ENCODE assay signal across 1 cellular context in the genomic region with DNA sequence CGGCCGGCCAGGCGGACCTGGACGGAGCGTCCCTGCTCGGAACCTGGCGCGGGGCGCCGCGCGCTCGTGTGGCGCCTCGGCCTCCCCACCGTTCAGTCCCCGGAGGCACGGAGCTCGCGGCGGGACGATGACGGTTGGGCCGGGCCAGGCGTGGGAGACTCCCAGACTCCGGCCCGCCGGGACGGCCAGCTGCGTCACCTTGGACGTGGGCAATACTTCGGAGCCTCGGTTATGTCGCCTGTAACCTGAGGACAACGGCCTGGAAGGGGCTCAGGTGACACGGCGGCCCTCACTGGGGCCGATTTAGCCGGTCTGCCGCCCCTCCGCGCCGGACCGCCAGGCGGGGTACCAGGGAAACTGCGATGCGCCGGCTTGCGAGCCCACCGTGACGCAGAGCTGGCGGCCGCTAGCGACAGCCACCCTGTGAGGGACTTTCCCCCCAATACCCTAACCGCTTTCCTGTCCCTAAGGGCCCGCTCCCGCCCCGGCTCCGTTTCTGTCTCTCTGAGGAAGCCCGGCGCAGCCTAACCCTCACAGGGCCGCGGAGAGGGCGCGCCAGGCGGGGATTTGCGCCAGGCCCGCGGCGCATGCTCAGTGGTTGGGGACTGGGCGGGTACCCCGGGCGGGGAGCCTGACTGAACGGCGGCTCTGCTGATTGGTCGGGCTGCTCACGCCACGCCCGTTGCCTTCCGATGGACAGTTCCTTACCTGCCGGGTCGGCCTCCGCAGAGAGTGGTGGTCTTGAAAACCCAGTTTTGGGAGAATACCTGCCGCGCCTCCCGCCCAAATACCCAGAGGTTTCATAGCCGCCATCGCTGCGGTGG.
TF ChIP-seq lines count a peak whose summit lies in the region.

No MANE protein-coding gene starts in this region.

TF ChIP-seq in HEK293, 187 proteins besides CTCF, POLR2A, EP300 and RAD21 (continued from another document and continues in another):
- TF ChIP-seq, protein P1, sequence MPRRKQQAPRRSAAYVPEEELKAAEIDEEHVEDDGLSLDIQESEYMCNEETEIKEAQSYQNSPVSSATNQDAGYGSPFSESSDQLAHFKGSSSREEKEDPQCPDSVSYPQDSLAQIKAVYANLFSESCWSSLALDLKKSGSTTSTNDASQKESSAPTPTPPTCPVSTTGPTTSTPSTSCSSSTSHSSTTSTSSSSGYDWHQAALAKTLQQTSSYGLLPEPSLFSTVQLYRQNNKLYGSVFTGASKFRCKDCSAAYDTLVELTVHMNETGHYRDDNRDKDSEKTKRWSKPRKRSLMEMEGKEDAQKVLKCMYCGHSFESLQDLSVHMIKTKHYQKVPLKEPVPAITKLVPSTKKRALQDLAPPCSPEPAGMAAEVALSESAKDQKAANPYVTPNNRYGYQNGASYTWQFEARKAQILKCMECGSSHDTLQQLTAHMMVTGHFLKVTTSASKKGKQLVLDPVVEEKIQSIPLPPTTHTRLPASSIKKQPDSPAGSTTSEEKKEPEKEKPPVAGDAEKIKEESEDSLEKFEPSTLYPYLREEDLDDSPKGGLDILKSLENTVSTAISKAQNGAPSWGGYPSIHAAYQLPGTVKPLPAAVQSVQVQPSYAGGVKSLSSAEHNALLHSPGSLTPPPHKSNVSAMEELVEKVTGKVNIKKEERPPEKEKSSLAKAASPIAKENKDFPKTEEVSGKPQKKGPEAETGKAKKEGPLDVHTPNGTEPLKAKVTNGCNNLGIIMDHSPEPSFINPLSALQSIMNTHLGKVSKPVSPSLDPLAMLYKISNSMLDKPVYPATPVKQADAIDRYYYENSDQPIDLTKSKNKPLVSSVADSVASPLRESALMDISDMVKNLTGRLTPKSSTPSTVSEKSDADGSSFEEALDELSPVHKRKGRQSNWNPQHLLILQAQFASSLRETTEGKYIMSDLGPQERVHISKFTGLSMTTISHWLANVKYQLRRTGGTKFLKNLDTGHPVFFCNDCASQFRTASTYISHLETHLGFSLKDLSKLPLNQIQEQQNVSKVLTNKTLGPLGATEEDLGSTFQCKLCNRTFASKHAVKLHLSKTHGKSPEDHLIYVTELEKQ (tag by site-specific recombination; IDR thresholded peaks at IDR 0.05; ENCODE audit: borderline replicate concordance): no peak
- no peak for TF ChIP-seq ZNF248 (tag by site-specific recombination; IDR thresholded peaks at IDR 0.05)
- TF ChIP-seq SALL2 (tag by site-specific recombination; IDR thresholded peaks at IDR 0.05; ENCODE audit: borderline replicate concordance): no peak
- TF ChIP-seq ZNF112 (tag by site-specific recombination; IDR thresholded peaks at IDR 0.05): no peak
- no peak for TF ChIP-seq ZBTB1 (tag by site-specific recombination; IDR thresholded peaks at IDR 0.05)
- no peak for TF ChIP-seq ZNF610 (tag by site-specific recombination; IDR thresholded peaks at IDR 0.05; ENCODE audit: borderline replicate concordance)
- 0 out of 2 replicates have a peak, but pooled peaks have one; percentile 75 for TF ChIP-seq KLF8 (tag by site-specific recombination; IDR thresholded peaks at IDR 0.05)
- TF ChIP-seq ZNF837 (tag by site-specific recombination; IDR thresholded peaks at IDR 0.05): no peak
- TF ChIP-seq ZNF548 (tag by site-specific recombination; IDR thresholded peaks at IDR 0.05): no peak
- TF ChIP-seq ZNF133 (tag by site-specific recombination; IDR thresholded peaks at IDR 0.05): no peak
- TF ChIP-seq ZNF596 (tag by site-specific recombination; IDR thresholded peaks at IDR 0.05): no peak; the same call in 1 of the 2 replicates
- TF ChIP-seq SCRT2 (tag by site-specific recombination; IDR thresholded peaks at IDR 0.05): peak; percentile 96
- no peak for TF ChIP-seq ZNF514 (tag by site-specific recombination; IDR thresholded peaks at IDR 0.05)
- TF ChIP-seq, protein P2, sequence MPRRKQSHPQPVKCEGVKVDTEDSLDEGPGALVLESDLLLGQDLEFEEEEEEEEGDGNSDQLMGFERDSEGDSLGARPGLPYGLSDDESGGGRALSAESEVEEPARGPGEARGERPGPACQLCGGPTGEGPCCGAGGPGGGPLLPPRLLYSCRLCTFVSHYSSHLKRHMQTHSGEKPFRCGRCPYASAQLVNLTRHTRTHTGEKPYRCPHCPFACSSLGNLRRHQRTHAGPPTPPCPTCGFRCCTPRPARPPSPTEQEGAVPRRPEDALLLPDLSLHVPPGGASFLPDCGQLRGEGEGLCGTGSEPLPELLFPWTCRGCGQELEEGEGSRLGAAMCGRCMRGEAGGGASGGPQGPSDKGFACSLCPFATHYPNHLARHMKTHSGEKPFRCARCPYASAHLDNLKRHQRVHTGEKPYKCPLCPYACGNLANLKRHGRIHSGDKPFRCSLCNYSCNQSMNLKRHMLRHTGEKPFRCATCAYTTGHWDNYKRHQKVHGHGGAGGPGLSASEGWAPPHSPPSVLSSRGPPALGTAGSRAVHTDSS (tag by site-specific recombination; IDR thresholded peaks at IDR 0.05): no peak
- no peak for TF ChIP-seq ZNF23 (tag by site-specific recombination; IDR thresholded peaks at IDR 0.05; ENCODE audit: borderline replicate concordance)
- no peak for TF ChIP-seq ZNF473 (tag by site-specific recombination; IDR thresholded peaks at IDR 0.05)
- TF ChIP-seq BCL11A (tag by site-specific recombination; IDR thresholded peaks at IDR 0.05; ENCODE audit: low read depth): no peak
- no peak for TF ChIP-seq HOXD13 (CRISPR knock-in tag; IDR thresholded peaks at IDR 0.05; ENCODE audit: borderline replicate concordance)
- no peak for TF ChIP-seq ZNF549 (tag by site-specific recombination; IDR thresholded peaks at IDR 0.05)
- TF ChIP-seq ZFP41 (tag by site-specific recombination; IDR thresholded peaks at IDR 0.05; ENCODE audit: borderline replicate concordance): no peak
- no peak for TF ChIP-seq ZNF221 (tag by site-specific recombination; IDR thresholded peaks at IDR 0.05; ENCODE audit: borderline replicate concordance)
- no peak for TF ChIP-seq ZNF629 (tag by site-specific recombination; IDR thresholded peaks at IDR 0.05)
- 0 out of 2 replicates have a peak, but pooled peaks have one; percentile 48 for TF ChIP-seq ZNF2 (tag by site-specific recombination; IDR thresholded peaks at IDR 0.05)
- no peak for TF ChIP-seq ZNF658 (tag by site-specific recombination; IDR thresholded peaks at IDR 0.05)
- no peak; the same call in 1 of the 2 replicates for TF ChIP-seq ZBTB7A (tag by site-specific recombination; IDR thresholded peaks at IDR 0.05; ENCODE audit: low read depth)
- peak; percentile 92 for TF ChIP-seq ZNF335 (tag by site-specific recombination; conservative IDR thresholded peaks at IDR 0.05)
- TF ChIP-seq, protein P3, sequence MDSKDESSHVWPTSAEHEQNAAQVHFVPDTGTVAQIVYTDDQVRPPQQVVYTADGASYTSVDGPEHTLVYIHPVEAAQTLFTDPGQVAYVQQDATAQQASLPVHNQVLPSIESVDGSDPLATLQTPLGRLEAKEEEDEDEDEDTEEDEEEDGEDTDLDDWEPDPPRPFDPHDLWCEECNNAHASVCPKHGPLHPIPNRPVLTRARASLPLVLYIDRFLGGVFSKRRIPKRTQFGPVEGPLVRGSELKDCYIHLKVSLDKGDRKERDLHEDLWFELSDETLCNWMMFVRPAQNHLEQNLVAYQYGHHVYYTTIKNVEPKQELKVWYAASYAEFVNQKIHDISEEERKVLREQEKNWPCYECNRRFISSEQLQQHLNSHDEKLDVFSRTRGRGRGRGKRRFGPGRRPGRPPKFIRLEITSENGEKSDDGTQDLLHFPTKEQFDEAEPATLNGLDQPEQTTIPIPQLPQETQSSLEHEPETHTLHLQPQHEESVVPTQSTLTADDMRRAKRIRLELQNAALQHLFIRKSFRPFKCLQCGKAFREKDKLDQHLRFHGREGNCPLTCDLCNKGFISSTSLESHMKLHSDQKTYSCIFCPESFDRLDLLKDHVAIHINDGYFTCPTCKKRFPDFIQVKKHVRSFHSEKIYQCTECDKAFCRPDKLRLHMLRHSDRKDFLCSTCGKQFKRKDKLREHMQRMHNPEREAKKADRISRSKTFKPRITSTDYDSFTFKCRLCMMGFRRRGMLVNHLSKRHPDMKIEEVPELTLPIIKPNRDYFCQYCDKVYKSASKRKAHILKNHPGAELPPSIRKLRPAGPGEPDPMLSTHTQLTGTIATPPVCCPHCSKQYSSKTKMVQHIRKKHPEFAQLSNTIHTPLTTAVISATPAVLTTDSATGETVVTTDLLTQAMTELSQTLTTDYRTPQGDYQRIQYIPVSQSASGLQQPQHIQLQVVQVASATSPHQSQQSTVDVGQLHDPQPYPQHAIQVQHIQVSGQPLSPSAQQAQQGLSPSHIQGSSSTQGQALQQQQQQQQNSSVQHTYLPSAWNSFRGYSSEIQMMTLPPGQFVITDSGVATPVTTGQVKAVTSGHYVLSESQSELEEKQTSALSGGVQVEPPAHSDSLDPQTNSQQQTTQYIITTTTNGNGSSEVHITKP (tag by site-specific recombination; IDR thresholded peaks at IDR 0.05): no peak
- TF ChIP-seq, protein P4, sequence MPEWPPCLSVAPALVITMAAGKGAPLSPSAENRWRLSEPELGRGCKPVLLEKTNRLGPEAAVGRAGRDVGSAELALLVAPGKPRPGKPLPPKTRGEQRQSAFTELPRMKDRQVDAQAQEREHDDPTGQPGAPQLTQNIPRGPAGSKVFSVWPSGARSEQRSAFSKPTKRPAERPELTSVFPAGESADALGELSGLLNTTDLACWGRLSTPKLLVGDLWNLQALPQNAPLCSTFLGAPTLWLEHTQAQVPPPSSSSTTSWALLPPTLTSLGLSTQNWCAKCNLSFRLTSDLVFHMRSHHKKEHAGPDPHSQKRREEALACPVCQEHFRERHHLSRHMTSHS (tag by site-specific recombination; IDR thresholded peaks at IDR 0.05): no peak
- peak; percentile 4; the same call in 1 of the 2 replicates for TF ChIP-seq ZNF146 (tag by site-specific recombination; IDR thresholded peaks at IDR 0.05)
- no peak for TF ChIP-seq ZNF585B (tag by site-specific recombination; IDR thresholded peaks at IDR 0.05)
- peak; percentile 50; the same call in 1 of the 2 replicates for TF ChIP-seq BCL11B (tag by site-specific recombination; IDR thresholded peaks at IDR 0.05; ENCODE audit: low read depth)
- TF ChIP-seq ZNF157 (tag by site-specific recombination; IDR thresholded peaks at IDR 0.05): no peak
- peak; percentile 66; the same call in 1 of the 2 replicates for TF ChIP-seq ZNF660 (tag by site-specific recombination; IDR thresholded peaks at IDR 0.05)
- no peak for TF ChIP-seq REPIN1 (tag by site-specific recombination; IDR thresholded peaks at IDR 0.05; ENCODE audit: low read depth)
- TF ChIP-seq GLI2 (tag by site-specific recombination; IDR thresholded peaks at IDR 0.05; ENCODE audit: borderline replicate concordance, low read depth): no peak
- no peak for TF ChIP-seq ZNF404 (tag by site-specific recombination; IDR thresholded peaks at IDR 0.05)
- TF ChIP-seq, protein P5, sequence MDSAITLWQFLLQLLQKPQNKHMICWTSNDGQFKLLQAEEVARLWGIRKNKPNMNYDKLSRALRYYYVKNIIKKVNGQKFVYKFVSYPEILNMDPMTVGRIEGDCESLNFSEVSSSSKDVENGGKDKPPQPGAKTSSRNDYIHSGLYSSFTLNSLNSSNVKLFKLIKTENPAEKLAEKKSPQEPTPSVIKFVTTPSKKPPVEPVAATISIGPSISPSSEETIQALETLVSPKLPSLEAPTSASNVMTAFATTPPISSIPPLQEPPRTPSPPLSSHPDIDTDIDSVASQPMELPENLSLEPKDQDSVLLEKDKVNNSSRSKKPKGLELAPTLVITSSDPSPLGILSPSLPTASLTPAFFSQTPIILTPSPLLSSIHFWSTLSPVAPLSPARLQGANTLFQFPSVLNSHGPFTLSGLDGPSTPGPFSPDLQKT (IDR thresholded peaks at IDR 0.05; ENCODE audit: borderline replicate concordance, low read depth, low read length): no peak
- TF ChIP-seq, protein P6, sequence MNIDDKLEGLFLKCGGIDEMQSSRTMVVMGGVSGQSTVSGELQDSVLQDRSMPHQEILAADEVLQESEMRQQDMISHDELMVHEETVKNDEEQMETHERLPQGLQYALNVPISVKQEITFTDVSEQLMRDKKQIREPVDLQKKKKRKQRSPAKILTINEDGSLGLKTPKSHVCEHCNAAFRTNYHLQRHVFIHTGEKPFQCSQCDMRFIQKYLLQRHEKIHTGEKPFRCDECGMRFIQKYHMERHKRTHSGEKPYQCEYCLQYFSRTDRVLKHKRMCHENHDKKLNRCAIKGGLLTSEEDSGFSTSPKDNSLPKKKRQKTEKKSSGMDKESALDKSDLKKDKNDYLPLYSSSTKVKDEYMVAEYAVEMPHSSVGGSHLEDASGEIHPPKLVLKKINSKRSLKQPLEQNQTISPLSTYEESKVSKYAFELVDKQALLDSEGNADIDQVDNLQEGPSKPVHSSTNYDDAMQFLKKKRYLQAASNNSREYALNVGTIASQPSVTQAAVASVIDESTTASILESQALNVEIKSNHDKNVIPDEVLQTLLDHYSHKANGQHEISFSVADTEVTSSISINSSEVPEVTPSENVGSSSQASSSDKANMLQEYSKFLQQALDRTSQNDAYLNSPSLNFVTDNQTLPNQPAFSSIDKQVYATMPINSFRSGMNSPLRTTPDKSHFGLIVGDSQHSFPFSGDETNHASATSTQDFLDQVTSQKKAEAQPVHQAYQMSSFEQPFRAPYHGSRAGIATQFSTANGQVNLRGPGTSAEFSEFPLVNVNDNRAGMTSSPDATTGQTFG (tag by site-specific recombination; IDR thresholded peaks at IDR 0.05; ENCODE audit: borderline replicate concordance): no peak
- no peak for TF ChIP-seq EGR2 (tag by site-specific recombination; IDR thresholded peaks at IDR 0.05; ENCODE audit: low read depth)
- TF ChIP-seq, protein P7, sequence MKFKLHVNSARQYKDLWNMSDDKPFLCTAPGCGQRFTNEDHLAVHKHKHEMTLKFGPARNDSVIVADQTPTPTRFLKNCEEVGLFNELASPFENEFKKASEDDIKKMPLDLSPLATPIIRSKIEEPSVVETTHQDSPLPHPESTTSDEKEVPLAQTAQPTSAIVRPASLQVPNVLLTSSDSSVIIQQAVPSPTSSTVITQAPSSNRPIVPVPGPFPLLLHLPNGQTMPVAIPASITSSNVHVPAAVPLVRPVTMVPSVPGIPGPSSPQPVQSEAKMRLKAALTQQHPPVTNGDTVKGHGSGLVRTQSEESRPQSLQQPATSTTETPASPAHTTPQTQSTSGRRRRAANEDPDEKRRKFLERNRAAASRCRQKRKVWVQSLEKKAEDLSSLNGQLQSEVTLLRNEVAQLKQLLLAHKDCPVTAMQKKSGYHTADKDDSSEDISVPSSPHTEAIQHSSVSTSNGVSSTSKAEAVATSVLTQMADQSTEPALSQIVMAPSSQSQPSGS (tag by site-specific recombination; IDR thresholded peaks at IDR 0.05; ENCODE audit: low read depth): no peak
- no peak for TF ChIP-seq ZNF701 (tag by site-specific recombination; IDR thresholded peaks at IDR 0.05)
- TF ChIP-seq ZNF626 (tag by site-specific recombination; IDR thresholded peaks at IDR 0.05): no peak
- TF ChIP-seq, protein P8, sequence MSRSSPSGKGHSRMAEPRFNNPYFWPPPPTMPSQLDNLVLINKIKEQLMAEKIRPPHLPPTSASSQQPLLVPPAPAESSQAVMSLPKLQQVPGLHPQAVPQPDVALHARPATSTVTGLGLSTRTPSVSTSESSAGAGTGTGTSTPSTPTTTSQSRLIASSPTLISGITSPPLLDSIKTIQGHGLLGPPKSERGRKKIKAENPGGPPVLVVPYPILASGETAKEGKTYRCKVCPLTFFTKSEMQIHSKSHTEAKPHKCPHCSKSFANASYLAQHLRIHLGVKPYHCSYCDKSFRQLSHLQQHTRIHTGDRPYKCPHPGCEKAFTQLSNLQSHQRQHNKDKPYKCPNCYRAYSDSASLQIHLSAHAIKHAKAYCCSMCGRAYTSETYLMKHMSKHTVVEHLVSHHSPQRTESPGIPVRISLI (tag by site-specific recombination; IDR thresholded peaks at IDR 0.05): no peak
- TF ChIP-seq, protein P9, sequence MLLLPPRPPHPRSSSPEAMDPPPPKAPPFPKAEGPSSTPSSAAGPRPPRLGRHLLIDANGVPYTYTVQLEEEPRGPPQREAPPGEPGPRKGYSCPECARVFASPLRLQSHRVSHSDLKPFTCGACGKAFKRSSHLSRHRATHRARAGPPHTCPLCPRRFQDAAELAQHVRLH (tag by site-specific recombination; IDR thresholded peaks at IDR 0.05): no peak
